In genomic region chr1:16236495-16237342, GRCh38 we compare ENCODE assay signal across 8 cellular contexts. TPM values are rescaled to one million over a fixed set of nuclear protein-coding genes. Genes with fewer than 3 reads are reported as not detected.
A peak's percentile ranks its signal among the peaks of the same experiment; 100 is the strongest.
DNase-seq lines count a peak whose midpoint lies in the region; ATAC-seq and TF ChIP-seq lines count a peak whose summit lies in the region.

A gene with protein sequence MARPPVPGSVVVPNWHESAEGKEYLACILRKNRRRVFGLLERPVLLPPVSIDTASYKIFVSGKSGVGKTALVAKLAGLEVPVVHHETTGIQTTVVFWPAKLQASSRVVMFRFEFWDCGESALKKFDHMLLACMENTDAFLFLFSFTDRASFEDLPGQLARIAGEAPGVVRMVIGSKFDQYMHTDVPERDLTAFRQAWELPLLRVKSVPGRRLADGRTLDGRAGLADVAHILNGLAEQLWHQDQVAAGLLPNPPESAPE (minus strand): TSS chr1:16237183. CDS start chr1:16236742, 441 bp downstream.

- peak within 1 kb of the TSS; percentile 61 for H3K9ac ChIP-seq in SU-DHL-6 (ENCODE audit: low read length)

- peak within 1 kb of the TSS; percentile 85 for H3K4me3 Mint-ChIP-seq in activated naive CD8-positive, alpha-beta T cell treated with anti-CD3 and anti-CD28 coated beads, Interleukin-2, amount 50 U/mL, for 24 hours

- H3K4me2 ChIP-seq in SU-DHL-6 (ENCODE audit: low read depth, low read length, poor library complexity, severe bottlenecking): peak within 1 kb of the TSS; percentile 93

- no peak for TF ChIP-seq CTCF in GM10266 (IDR thresholded peaks at IDR 0.05; ENCODE audit: control insufficient read depth, insufficient read depth, low read depth, missing control alignments)
- no peak for TF ChIP-seq CTCF in SU-DHL-6 (IDR thresholded peaks at IDR 0.05; ENCODE audit: insufficient read depth, low read length, poor library complexity, severe bottlenecking)
- peak in 3 of 12 donors; percentile 24 to 33 (median 28) for TF ChIP-seq CTCF in heart left ventricle (IDR thresholded peaks at IDR 0.05)
- peak in 1 of 6 experiments; percentile 27 for TF ChIP-seq CTCF in upper lobe of left lung (IDR thresholded peaks at IDR 0.05)

- H3K9me3 ChIP-seq in SU-DHL-6 (ENCODE audit: insufficient read depth, low read length): no peaks in the 10 kb centered on the region
- H3K9me3 ChIP-seq in heart left ventricle: no peaks in the 10 kb centered on the region
- H3K9me3 ChIP-seq in upper lobe of left lung: no peaks in the 10 kb centered on the region

- H3K4me3 ChIP-seq in SU-DHL-6 (ENCODE audit: insufficient read depth, low read length, poor library complexity, severe bottlenecking) (peak within 1 kb of the TSS; percentile 62), heart left ventricle (peak within 1 kb of the TSS; percentile 49 to 81 (median 68)), upper lobe of left lung (peak within 1 kb of the TSS; percentile 54 to 70 (median 64))

- H3K36me3 ChIP-seq in SU-DHL-6 (ENCODE audit: low read length) (no peaks in the 10 kb centered on the region), heart left ventricle (peaks cover 0 to 9% (median 0%) of the 10 kb centered on the region in 9 donors), upper lobe of left lung (peaks cover 0 to 7% (median 0%) of the 10 kb centered on the region in 4 donors)

- TF ChIP-seq EP300 in upper lobe of left lung (IDR thresholded peaks at IDR 0.05): no peak

- no peaks in the 10 kb centered on the region for H3K36me3 Mint-ChIP-seq in activated naive CD8-positive, alpha-beta T cell treated with anti-CD3 and anti-CD28 coated beads, Interleukin-2, amount 50 U/mL, for 24 hours (ENCODE audit: low read depth)

- peaks cover 25% of the 10 kb centered on the region for H3K4me1 Mint-ChIP-seq in activated naive CD8-positive, alpha-beta T cell treated with anti-CD3 and anti-CD28 coated beads, Interleukin-2, amount 50 U/mL, for 24 hours

- peak; percentile 96 for DNase-seq in GM10266 (ENCODE audit: extremely low spot score)
- peak; percentile 95 for DNase-seq in NCI-H128 (lab: John Stamatoyannopoulos, UW; ENCODE audit: unreplicated experiment)
- DNase-seq in activated naive CD8-positive, alpha-beta T cell treated with anti-CD3 and anti-CD28 coated beads, Interleukin-2, amount 50 U/mL, for 24 hours: peak; percentile 98
- DNase-seq in heart left ventricle: peak; percentile 95 to 97 (median 96)
- DNase-seq in posterior cingulate gyrus: peak; percentile 86 to 99 (median 93)
- peak; percentile 96 to 99 for DNase-seq in upper lobe of left lung

- no peaks in the 10 kb centered on the region for H3K27me3 ChIP-seq in SU-DHL-6 (ENCODE audit: low read length)
- H3K27me3 ChIP-seq in heart left ventricle: no peaks in the 10 kb centered on the region
- H3K27me3 ChIP-seq in upper lobe of left lung: no peaks in the 10 kb centered on the region

- peak within 1 kb of the TSS; percentile 23; the same call in 1 of the 2 replicates for H3K27ac ChIP-seq in SU-DHL-6 (ENCODE audit: low read depth, low read length)
- peak within 1 kb of the TSS; percentile 61 to 94 (median 86) for H3K27ac ChIP-seq in heart left ventricle
- peak within 1 kb of the TSS; percentile 86 to 91 (median 89) for H3K27ac ChIP-seq in upper lobe of left lung

- ATAC-seq in HG02678 (IDR thresholded peaks at IDR 0.05; ENCODE audit: unreplicated experiment): peak; percentile 86
- peak; percentile 86 for ATAC-seq in activated naive CD8-positive, alpha-beta T cell treated with anti-CD3 and anti-CD28 coated beads, Interleukin-2, amount 50 U/mL, for 24 hours
- peak; percentile 81 to 96 (median 96) for ATAC-seq in heart left ventricle
- peak; percentile 92 to 97 for ATAC-seq in upper lobe of left lung (ENCODE audit: low FRiP score in 2 of 2)

- H2AFZ ChIP-seq in SU-DHL-6 (ENCODE audit: low read depth, low read length, severe bottlenecking): peak within 1 kb of the TSS; percentile 97

- no peaks in the 10 kb centered on the region for H3K9me3 Mint-ChIP-seq in activated naive CD8-positive, alpha-beta T cell treated with anti-CD3 and anti-CD28 coated beads, Interleukin-2, amount 50 U/mL, for 24 hours

- TF ChIP-seq POLR2A in heart left ventricle (IDR thresholded peaks at IDR 0.05) (peak in 1 of 2 donors; percentile 88), upper lobe of left lung (IDR thresholded peaks at IDR 0.05) (peak in 3 of 4 donors; percentile 42 to 86 (median 58))

- H3F3A ChIP-seq in SU-DHL-6 (ENCODE audit: insufficient read depth): peaks cover 3% of the 10 kb centered on the region; the same call in 1 of the 2 replicates

- no peaks in the 10 kb centered on the region for H3K9me2 ChIP-seq in SU-DHL-6 (replicated peaks; ENCODE audit: insufficient read depth, low read length)

- peak within 1 kb of the TSS; percentile 90 for H3K27ac Mint-ChIP-seq in activated naive CD8-positive, alpha-beta T cell treated with anti-CD3 and anti-CD28 coated beads, Interleukin-2, amount 50 U/mL, for 24 hours

- intact Hi-C loops in heart left ventricle (cut with DNase I) (loop anchor here in 2 of 10 donors (2.0 to 5.0 kb wide), 2 partner anchors 20 to 154 kb away; no protein-coding TSS in a partner anchor), posterior cingulate gyrus (cut with DNase I) (no loop called here)

- H3K27me3 Mint-ChIP-seq in activated naive CD8-positive, alpha-beta T cell treated with anti-CD3 and anti-CD28 coated beads, Interleukin-2, amount 50 U/mL, for 24 hours: no peaks in the 10 kb centered on the region

- no peaks in the 10 kb centered on the region for H4K20me1 ChIP-seq in SU-DHL-6 (ENCODE audit: low read depth, low read length)

- 1 to 2% (median 1%) methylated on average over 41 to 57 of the region's 57 CpGs for WGBS in heart left ventricle, 4 donors
- WGBS in upper lobe of left lung, 2 donors: 1 to 8% methylated on average over 23 to 28 of the region's 57 CpGs

- H3K79me2 ChIP-seq in SU-DHL-6 (ENCODE audit: insufficient read depth, low read length): no peaks in the 10 kb centered on the region

- peaks cover 0 to 22% (median 16%) of the 10 kb centered on the region in 12 donors for H3K4me1 ChIP-seq in heart left ventricle
- peaks cover 16 to 23% (median 20%) of the 10 kb centered on the region in 4 donors for H3K4me1 ChIP-seq in upper lobe of left lung

RNA-seq across cellular contexts. Expression of the gene that starts here (rescaled TPM):
- total RNA-seq in heart left ventricle (1 to 10 TPM; 3.6 to 9.9 (median 5.7) TPM), upper lobe of left lung (10 to 100 TPM in 2 of 6 donors, 1 to 10 TPM in 4; 3.0 to 11.6 (median 8.0) TPM)
- polyA plus RNA-seq in heart left ventricle: 1 to 10 TPM; 5.7 to 6.2 TPM

Comparison
In these comparisons a context has a peak if more than half of its experiments do, and no peak if none do; other contexts are left out.
1. Peak in every context shown above with its lines: DNase-seq, ATAC-seq, H3K4me3 ChIP-seq and H3K27ac ChIP-seq.
2. H3K27ac ChIP-seq: peak in every context shown above with its lines; median percentile 89 in upper lobe of left lung; 86 in heart left ventricle; 23 in SU-DHL-6.